24 cellular contexts compared by ENCODE assay signal in the genomic region with DNA sequence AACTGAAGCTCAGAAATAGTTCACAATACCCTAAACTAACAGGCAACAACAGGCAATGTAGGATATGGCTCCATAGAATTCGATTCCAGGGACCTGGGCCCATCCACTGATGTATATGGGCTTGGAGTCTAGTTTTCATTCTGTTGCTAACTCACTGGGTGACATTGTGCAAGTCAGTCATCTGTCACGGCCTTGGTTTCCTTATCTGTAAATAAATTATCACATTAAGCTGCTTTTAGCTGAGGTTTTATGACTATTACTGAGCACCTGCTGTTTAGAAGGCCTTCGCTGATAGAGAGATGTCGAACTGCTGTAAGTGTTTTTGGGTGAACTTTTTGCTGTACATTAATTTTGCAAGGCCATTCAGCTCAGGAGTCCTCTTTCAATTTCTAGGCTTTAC. TPM values are rescaled to one million over a fixed set of nuclear protein-coding genes. Genes with fewer than 3 reads are reported as not detected.
DNase-seq lines count a peak whose midpoint lies in the region; ATAC-seq, FAIRE-seq and TF ChIP-seq lines count a peak whose summit lies in the region.
"Had no signal": no experiment of that assay in that cellular context is flagged by ENCODE, and none has a peak within 500 bp of the region (broad histone marks: within the 10 kb centered on the region; RNA-seq: fewer than 3 reads in every experiment).

No MANE protein-coding gene starts in this region.

- POLR2A ChIA-PET in HEK293T (lab: Yijun Ruan, JAX): interaction anchor here (0.8 to 2.3 kb wide), 3 partner anchors 12 to 23 kb away, joined by 3 to 8 read pairs (median 4); partner anchors contain the start of gene ERO1B

- H3K4me2 ChIP-seq in BLaER1: peak overlapping the region; percentile 7; the same call in 1 of the 2 replicates

- H3K27ac ChIP-seq in BLaER1 (no peak overlapping the region), body of pancreas (peak overlapping the region in 3 of 4 donors; percentile 45 to 91 (median 54)), small intestine (ENCODE audit: low read depth in 1 of 2, low read length in 1 of 2) (no peak overlapping the region)
- H3K27ac ChIP-seq: 22Rv1; BLaER1 treated with 17β-estradiol and CSF1 and Interleukin-3, amounts not matched to agents 10 nM and 100 nM; GM23248 had no signal

- no peaks in the 10 kb centered on the region for H3K36me3 ChIP-seq in BLaER1
- H3K36me3 ChIP-seq in body of pancreas (replicated peaks in 1 of 2; ENCODE audit: insufficient read depth in 1 of 2, low read depth in 2 of 2): no peaks in the 10 kb centered on the region
- no peaks in the 10 kb centered on the region for H3K36me3 ChIP-seq in small intestine (ENCODE audit: control insufficient read depth in 2 of 2, insufficient read depth in 2 of 2, low read length in 2 of 2)
- H3K36me3 ChIP-seq: BLaER1 treated with 17β-estradiol and CSF1 and Interleukin-3, amounts not matched to agents 10 nM and 100 nM had no signal

- TF ChIP-seq POLR2A in body of pancreas (IDR thresholded peaks at IDR 0.05): no peak

- no peak for FAIRE-seq in small intestine (lab: Jason Lieb, UNC)
- FAIRE-seq: A204.1, D721Med, GM12878, GM18507, H1 had no signal

- intact Hi-C loops in body of pancreas (cut with DNase I): no loop called here

- CTCF ChIA-PET in HEK293T (lab: Yijun Ruan, JAX): interaction anchor here (0.9 kb wide), 1 partner anchor 186 kb away, joined by 3 read pairs; no protein-coding TSS in a partner anchor

- WGBS in body of pancreas, 2 donors: 29 to 32% methylated on average over 4 of the region's 4 CpGs
- WGBS in small intestine, 3 donors: 15 to 65% (median 28%) methylated on average over 4 of the region's 4 CpGs

- H3K27me3 ChIP-seq in BLaER1 (no peaks in the 10 kb centered on the region), body of pancreas (no peaks in the 10 kb centered on the region), small intestine (ENCODE audit: control insufficient read depth in 2 of 2, insufficient read depth in 2 of 2, low read length in 2 of 2) (no peaks in the 10 kb centered on the region)
- H3K27me3 ChIP-seq: BLaER1 treated with 17β-estradiol and CSF1 and Interleukin-3, amounts not matched to agents 10 nM and 100 nM had no signal

- H3K9me3 ChIP-seq in BLaER1 (no peaks in the 10 kb centered on the region), body of pancreas (no peaks in the 10 kb centered on the region), small intestine (ENCODE audit: control insufficient read depth, low read depth) (no peaks in the 10 kb centered on the region)

- no peaks in the 10 kb centered on the region for H4K20me1 ChIP-seq in BLaER1
- H4K20me1 ChIP-seq: BLaER1 treated with 17β-estradiol and CSF1 and Interleukin-3, amounts not matched to agents 10 nM and 100 nM had no signal

- TF ChIP-seq CTCF in body of pancreas (IDR thresholded peaks at IDR 0.05): no peak

- DNase-seq in HEK293T (ENCODE audit: extremely low spot score) (no peak), body of pancreas (no peak), small intestine (peak; percentile 64), cerebellum (ENCODE audit: low spot score) (no peak)
- DNase-seq: CD4-positive, alpha-beta T cell; CD8-positive, alpha-beta memory T cell; DMS 273 treated with DMSO at 0.1 percent for 48 hours; DMS79; EL; GDM1; GM23248; H7; HCEC 1CT; HFFc6 had no signal

- no peak overlapping the region for H3K9ac ChIP-seq in BLaER1
- H3K9ac ChIP-seq: BLaER1 treated with 17β-estradiol and CSF1 and Interleukin-3, amounts not matched to agents 10 nM and 100 nM; GM23248 had no signal

- H3K4me3 ChIP-seq in BLaER1: no peak overlapping the region
- H3K4me3 ChIP-seq in body of pancreas: no peak overlapping the region
- H3K4me3 ChIP-seq in small intestine (ENCODE audit: low read depth in 1 of 2, low read length in 2 of 2): no peak overlapping the region
- H3K4me3 ChIP-seq: BLaER1 treated with 17β-estradiol and CSF1 and Interleukin-3, amounts not matched to agents 10 nM and 100 nM; GM12878; GM23248 had no signal

- no peaks in the 10 kb centered on the region for H3K4me1 ChIP-seq in BLaER1
- H3K4me1 ChIP-seq in body of pancreas: peaks cover 49% of the 10 kb centered on the region
- peaks cover 0 to 4% of the 10 kb centered on the region in 2 donors for H3K4me1 ChIP-seq in small intestine (ENCODE audit: control insufficient read depth in 2 of 2, insufficient read depth in 1 of 2, low read depth in 1 of 2, low read length in 1 of 2)

- ATAC-seq in body of pancreas (no peak), GM19324 (IDR thresholded peaks at IDR 0.05; ENCODE audit: low FRiP score, unreplicated experiment) (no peak), GM19023 (IDR thresholded peaks at IDR 0.05; ENCODE audit: unreplicated experiment) (no peak)

TF ChIP-seq in HEK293T, 16 proteins besides CTCF, POLR2A, EP300 and RAD21:
- TF ChIP-seq TARDBP (IDR thresholded peaks at IDR 0.05) (no peak), SUZ12 (IDR thresholded peaks at IDR 0.05) (no peak), ARNT (IDR thresholded peaks at IDR 0.05) (no peak), PKNOX1 (IDR thresholded peaks at IDR 0.05) (peak; percentile 93), CTBP1 (IDR thresholded peaks at IDR 0.05; ENCODE audit: borderline replicate concordance) (peak; percentile 10; the same call in 1 of the 2 replicates), SP1 (IDR thresholded peaks at IDR 0.05) (no peak)

RNA-seq across cellular contexts. Expression of gene ERO1B, which starts 22.9 kb away (rescaled TPM):
- total RNA-seq in body of pancreas: 100 to 1,000 TPM; 136 to 489 TPM
- polyA plus RNA-seq in small intestine: 1 to 10 TPM; 2.4 to 6.7 (median 3.6) TPM
- total RNA-seq in cerebellum: 10.6 TPM

Comparison
In these comparisons a context has a peak if more than half of its experiments do, and no peak if none do; other contexts are left out.
1. H3K27ac ChIP-seq: peak in body of pancreas (3 of 4); none in BLaER1 (single experiment) and small intestine (0 of 2).
2. RNA of gene ERO1B, which starts 22.9 kb away (total RNA-seq): 136 to 489 TPM in body of pancreas; 10.6 TPM in cerebellum (single experiment); every median in the first group is over 10 times any median in the second.